Comparison of ENCODE assay signal across 16 cellular contexts in genomic region chr3:56776551-56776950, GRCh38. TPM values are rescaled to one million over a fixed set of nuclear protein-coding genes. Genes with fewer than 3 reads are reported as not detected.
DNase-seq lines count a peak whose midpoint lies in the region; ATAC-seq and TF ChIP-seq lines count a peak whose summit lies in the region.
"Had no signal": no experiment of that assay in that cellular context is flagged by ENCODE, and none has a peak within 500 bp of the region (broad histone marks: within the 10 kb centered on the region; RNA-seq: fewer than 3 reads in every experiment).

No MANE protein-coding gene starts in this region.

- no peak for DNase-seq in activated CD4-positive, alpha-beta T cell treated with anti-CD3 and anti-CD28 coated beads for 36 hours
- no peak for DNase-seq in activated CD4-positive, alpha-beta T cell treated with anti-CD3 and anti-CD28 coated beads for 1 hour
- no peak for DNase-seq in activated T-helper 1 cell treated with anti-CD3 and anti-CD28 coated beads, Interleukin-12 subunit alpha, Interleukin-12 subunit beta, Interleukin-2, Interleukin-4 antibody, amounts not matched to agents 30 ng/mL and 10 ng/mL and 1 ng/mL, durations not matched to agents 14 hours and 24 hours and 36 hours (ENCODE audit: low spot score)
- DNase-seq in islet precursor cell (peak; percentile 55), smooth muscle cell (lab: John Stamatoyannopoulos, UW; ENCODE audit: unreplicated experiment) (no peak), Peyer's patch (no peak), Karpas-422 (no peak)
- DNase-seq: activated CD8-positive, alpha-beta memory T cell treated with anti-CD3 and anti-CD28 coated beads, Interleukin-2, amount 50 U/mL, for 4 hours; aorta; GDM1; KG1; NCI-H1436; NCI-H510A treated with DMSO at 0.1 percent for 48 hours; stimulated activated CD4-positive, alpha-beta T cell treated with anti-CD3 and anti-CD28 coated beads, Interleukin-15, amount 100 ng/mL, for 24 hours had no signal

- H3K79me2 ChIP-seq in smooth muscle cell (ENCODE audit: low read depth) (peaks cover 97% of the 10 kb centered on the region), Karpas-422 (ENCODE audit: low read length) (no peaks in the 10 kb centered on the region)

- H3K9me3 ChIP-seq in smooth muscle cell (replicated peaks; ENCODE audit: low read depth) (no peaks in the 10 kb centered on the region), Peyer's patch (no peaks in the 10 kb centered on the region), Karpas-422 (ENCODE audit: low read length) (no peaks in the 10 kb centered on the region)

- H3K9me2 ChIP-seq in Karpas-422 (replicated peaks; ENCODE audit: insufficient read depth, low read length) = no peaks in the 10 kb centered on the region

- H2AFZ ChIP-seq in smooth muscle cell (ENCODE audit: low read depth) = no peak overlapping the region
- no peak overlapping the region for H2AFZ ChIP-seq in Karpas-422 (ENCODE audit: low read length)

- H3K27ac ChIP-seq in smooth muscle cell (ENCODE audit: low read depth) = peak overlapping the region; percentile 58
- no peak overlapping the region for H3K27ac ChIP-seq in Peyer's patch
- H3K27ac ChIP-seq in Karpas-422 (ENCODE audit: low read length) = no peak overlapping the region

- H3K4me1 Mint-ChIP-seq in activated CD4-positive, alpha-beta T cell treated with anti-CD3 and anti-CD28 coated beads for 36 hours = peaks cover 78% of the 10 kb centered on the region
- H3K4me1 Mint-ChIP-seq in activated T-helper 1 cell treated with anti-CD3 and anti-CD28 coated beads, Interleukin-12 subunit alpha, Interleukin-12 subunit beta, Interleukin-2, Interleukin-4 antibody, amounts not matched to agents 30 ng/mL and 10 ng/mL and 1 ng/mL, durations not matched to agents 14 hours and 24 hours and 36 hours (ENCODE audit: low read depth) = peaks cover 87% of the 10 kb centered on the region

- H3K4me3 ChIP-seq in smooth muscle cell = no peak overlapping the region
- H3K4me3 ChIP-seq in Peyer's patch = no peak overlapping the region
- no peak overlapping the region for H3K4me3 ChIP-seq in Karpas-422 (ENCODE audit: low read length)

- no peaks in the 10 kb centered on the region for H3K27me3 Mint-ChIP-seq in activated CD4-positive, alpha-beta T cell treated with anti-CD3 and anti-CD28 coated beads for 36 hours
- no peaks in the 10 kb centered on the region for H3K27me3 Mint-ChIP-seq in activated T-helper 1 cell treated with anti-CD3 and anti-CD28 coated beads, Interleukin-12 subunit alpha, Interleukin-12 subunit beta, Interleukin-2, Interleukin-4 antibody, amounts not matched to agents 30 ng/mL and 10 ng/mL and 1 ng/mL, durations not matched to agents 14 hours and 24 hours and 36 hours (ENCODE audit: insufficient read depth)

- peaks cover 45% of the 10 kb centered on the region for H3K36me3 Mint-ChIP-seq in activated CD4-positive, alpha-beta T cell treated with anti-CD3 and anti-CD28 coated beads for 36 hours (ENCODE audit: low read depth)
- peaks cover 58% of the 10 kb centered on the region for H3K36me3 Mint-ChIP-seq in activated T-helper 1 cell treated with anti-CD3 and anti-CD28 coated beads, Interleukin-12 subunit alpha, Interleukin-12 subunit beta, Interleukin-2, Interleukin-4 antibody, amounts not matched to agents 30 ng/mL and 10 ng/mL and 1 ng/mL, durations not matched to agents 14 hours and 24 hours and 36 hours (ENCODE audit: low read depth)

- TF ChIP-seq CTCF in smooth muscle cell (IDR thresholded peaks at IDR 0.05; ENCODE audit: borderline replicate concordance, insufficient read depth, poor library complexity, severe bottlenecking) (no peak), Peyer's patch (IDR thresholded peaks at IDR 0.05) (no peak)

- CTCF ChIA-PET in activated CD4-positive, alpha-beta T cell treated with anti-CD3 and anti-CD28 coated beads for 36 hours (lab: Charles Lee) = interaction anchor here (0.6 to 1.7 kb wide), 6 partner anchors 9 to 213 kb away, joined by 3 to 8 read pairs (median 4); no protein-coding TSS in a partner anchor

- no peaks in the 10 kb centered on the region for H3K9me3 Mint-ChIP-seq in activated CD4-positive, alpha-beta T cell treated with anti-CD3 and anti-CD28 coated beads for 36 hours (ENCODE audit: low read depth)
- no peaks in the 10 kb centered on the region for H3K9me3 Mint-ChIP-seq in activated T-helper 1 cell treated with anti-CD3 and anti-CD28 coated beads, Interleukin-12 subunit alpha, Interleukin-12 subunit beta, Interleukin-2, Interleukin-4 antibody, amounts not matched to agents 30 ng/mL and 10 ng/mL and 1 ng/mL, durations not matched to agents 14 hours and 24 hours and 36 hours
- H3K9me3 Mint-ChIP-seq: HFFc6 had no signal

- H3K27me3 ChIP-seq in smooth muscle cell (ENCODE audit: low read depth) (no peaks in the 10 kb centered on the region), Peyer's patch (no peaks in the 10 kb centered on the region), Karpas-422 (ENCODE audit: low read length) (no peaks in the 10 kb centered on the region)

- H3K4me3 Mint-ChIP-seq in activated CD4-positive, alpha-beta T cell treated with anti-CD3 and anti-CD28 coated beads for 36 hours = no peak overlapping the region
- no peak overlapping the region for H3K4me3 Mint-ChIP-seq in activated T-helper 1 cell treated with anti-CD3 and anti-CD28 coated beads, Interleukin-12 subunit alpha, Interleukin-12 subunit beta, Interleukin-2, Interleukin-4 antibody, amounts not matched to agents 30 ng/mL and 10 ng/mL and 1 ng/mL, durations not matched to agents 14 hours and 24 hours and 36 hours

- TF ChIP-seq POLR2A in Peyer's patch (IDR thresholded peaks at IDR 0.05) = no peak

- POLR2A ChIA-PET in activated CD4-positive, alpha-beta T cell treated with anti-CD3 and anti-CD28 coated beads for 36 hours (lab: Charles Lee) = no interaction called here

- H4K20me1 ChIP-seq in smooth muscle cell (ENCODE audit: low read depth) (peaks cover 100% of the 10 kb centered on the region), Karpas-422 (ENCODE audit: insufficient read depth, low read depth, low read length) (peaks cover 8% of the 10 kb centered on the region)

- H3K27ac Mint-ChIP-seq in activated CD4-positive, alpha-beta T cell treated with anti-CD3 and anti-CD28 coated beads for 36 hours = peak overlapping the region; percentile 30
- H3K27ac Mint-ChIP-seq in activated T-helper 1 cell treated with anti-CD3 and anti-CD28 coated beads, Interleukin-12 subunit alpha, Interleukin-12 subunit beta, Interleukin-2, Interleukin-4 antibody, amounts not matched to agents 30 ng/mL and 10 ng/mL and 1 ng/mL, durations not matched to agents 14 hours and 24 hours and 36 hours = peak overlapping the region; percentile 59

- WGBS in smooth muscle cell (ENCODE audit: low lambda C conversion rate) = 54% methylated on average over 3 of the region's 3 CpGs

- H3K4me1 ChIP-seq in smooth muscle cell (ENCODE audit: low read depth) (peaks cover under 1% of the 10 kb centered on the region), Peyer's patch (no peaks in the 10 kb centered on the region), Karpas-422 (ENCODE audit: low read length) (peaks cover 12% of the 10 kb centered on the region)

- intact Hi-C loops in activated CD4-positive, alpha-beta T cell treated with anti-CD3 and anti-CD28 coated beads for 36 hours (cut with DNase I, micrococcal nuclease) = no loop called here
- intact Hi-C loops in activated T-helper 1 cell treated with anti-CD3 and anti-CD28 coated beads, Interleukin-12 subunit alpha, Interleukin-12 subunit beta, Interleukin-2, Interleukin-4 antibody, amounts not matched to agents 30 ng/mL and 10 ng/mL and 1 ng/mL, durations not matched to agents 14 hours and 24 hours and 36 hours (cut with micrococcal nuclease) = no loop called here

- H3F3A ChIP-seq in smooth muscle cell (ENCODE audit: low read depth) = peaks cover 25% of the 10 kb centered on the region

- H3K9ac ChIP-seq in smooth muscle cell (ENCODE audit: low read depth) (peak overlapping the region; percentile 13), Karpas-422 (ENCODE audit: low read length) (no peak overlapping the region)

- H3K36me3 ChIP-seq in smooth muscle cell (ENCODE audit: low read depth) (peaks cover 3% of the 10 kb centered on the region), Peyer's patch (peaks cover 0 to 5% (median 0%) of the 10 kb centered on the region in 3 donors), Karpas-422 (ENCODE audit: insufficient read depth, low read length) (no peaks in the 10 kb centered on the region)

- peak overlapping the region; percentile 18 for H3K4me2 ChIP-seq in smooth muscle cell
- H3K4me2 ChIP-seq in Karpas-422 (ENCODE audit: low read depth, low read length, poor library complexity, severe bottlenecking) = no peak overlapping the region

- no peak for ATAC-seq in activated CD4-positive, alpha-beta T cell treated with anti-CD3 and anti-CD28 coated beads for 36 hours
- no peak for ATAC-seq in GM19351 (IDR thresholded peaks at IDR 0.05; ENCODE audit: unreplicated experiment)

RNA-seq across cellular contexts. Expression of gene ARHGEF3, which starts 25.2 kb away (rescaled TPM):
- 10 to 100 TPM; 34.4 to 38.3 TPM for total RNA-seq in activated CD4-positive, alpha-beta T cell treated with anti-CD3 and anti-CD28 coated beads for 36 hours
- 59.2 and 64.1 TPM in 2 replicates for total RNA-seq in activated T-helper 1 cell treated with anti-CD3 and anti-CD28 coated beads, Interleukin-12 subunit alpha, Interleukin-12 subunit beta, Interleukin-2, Interleukin-4 antibody, amounts not matched to agents 30 ng/mL and 10 ng/mL and 1 ng/mL, durations not matched to agents 14 hours and 24 hours and 36 hours
- total RNA-seq in smooth muscle cell (131 and 139 TPM in 2 replicates), Peyer's patch (10 to 100 TPM in 1 of 4 donors, 1 to 10 TPM in 3; 4.5 to 40.4 (median 6.2) TPM)
- polyA plus RNA-seq in smooth muscle cell = 90.5 and 137 TPM in 2 replicates
- total RNA-seq in Karpas-422 (2014; rRNA removed; shearing (Covaris generic); ENCODE audit: low replicate concordance) = 4.7 and 7.7 TPM in 2 replicates
